11 cellular contexts compared by ENCODE assay signal in genomic region chr13:25659091-25659502, GRCh38.
DNase-seq lines count a peak whose midpoint lies in the region; ATAC-seq and TF ChIP-seq lines count a peak whose summit lies in the region.
"Had no signal": no experiment of that assay in that cellular context is flagged by ENCODE, and none has a peak within 500 bp of the region (broad histone marks: within the 10 kb centered on the region; RNA-seq: fewer than 3 reads in every experiment).

No MANE protein-coding gene starts in this region.

- peak; percentile 41 for DNase-seq in DMS153 (lab: John Stamatoyannopoulos, UW)
- DNase-seq in NCI-H128 (lab: John Stamatoyannopoulos, UW; ENCODE audit: unreplicated experiment), result peak; percentile 15
- peak; percentile 67 for DNase-seq in NCI-H748 treated with DMSO at 0.1 percent for 48 hours (lab: John Stamatoyannopoulos, UW)
- DNase-seq in left kidney (ENCODE audit: low read depth, low spot score), result peak; percentile 68
- no peak for DNase-seq in omental fat pad (ENCODE audit: low spot score)
- DNase-seq in head of caudate nucleus, result no peak
- DNase-seq: activated naive CD4-positive, alpha-beta T cell treated with anti-CD3 and anti-CD28 coated beads for 36 hours; foreskin melanocyte; upper lobe of left lung had no signal

- TF ChIP-seq CTCF in omental fat pad (IDR thresholded peaks at IDR 0.05), result no peak

- intact Hi-C loops in head of caudate nucleus (cut with DNase I), result no loop called here

- no peak for ATAC-seq in GM21390 (IDR thresholded peaks at IDR 0.05; ENCODE audit: unreplicated experiment)
- no peak for ATAC-seq in HG03469 (IDR thresholded peaks at IDR 0.05; ENCODE audit: unreplicated experiment)
- no peak for ATAC-seq in omental fat pad (ENCODE audit: low FRiP score)

Comparison
In these comparisons a context has a peak if more than half of its experiments do, and no peak if none do; other contexts are left out.
1. DNase-seq: peak in DMS153 (single experiment), NCI-H128 (single experiment), NCI-H748 treated with DMSO at 0.1 percent for 48 hours (single experiment) and left kidney (single experiment); none in omental fat pad (single experiment) and head of caudate nucleus (0 of 42).